Comparison of ENCODE assay signal across 34 cellular contexts in genomic region chr18:35392375-35392774, GRCh38.
"Had no signal": no experiment of that assay in that cellular context is flagged by ENCODE, and none has a peak within 500 bp of the region (broad histone marks: within the 10 kb centered on the region; RNA-seq: fewer than 3 reads in every experiment).

No MANE protein-coding gene starts in this region.

- H3K36me3 ChIP-seq: MG63 had no signal

- H3K27me3 ChIP-seq: MG63 had no signal

- DNase-seq: Karpas-422, Kasumi-1, MG63, MM.1S, MV-4-11, NCI-H1048, NCI-H1092, NCI-H1092 treated with DMSO at 0.1 percent for 48 hours, NCI-H1105, NCI-H1105 treated with DMSO at 0.1 percent for 48 hours, NCI-H1417, NCI-H1417 treated with DMSO at 0.1 percent for 48 hours, NCI-H1436, NCI-H1436 treated with DMSO at 0.1 percent for 48 hours, NCI-H146, NCI-H1694, NCI-H1694 treated with DMSO at 0.1 percent for 48 hours, NCI-H187, NCI-H187 treated with DMSO at 0.1 percent for 48 hours, NCI-H1930, NCI-H2029, NCI-H2029 treated with DMSO at 0.1 percent for 48 hours, NCI-H2081, NCI-H2081 treated with DMSO at 0.1 percent for 48 hours, NCI-H2107, NCI-H2171, NCI-H2171 treated with DMSO at 0.1 percent for 48 hours, NCI-H2227 treated with DMSO at 0.1 percent for 48 hours, NCI-H226, NCI-H345, NCI-H446, NCI-H446 treated with DMSO at 0.1 percent for 48 hours, NCI-H510A, NCI-H510A treated with DMSO at 0.1 percent for 48 hours had no signal

- H3K4me3 ChIP-seq: MG63 had no signal

- H3K9me3 ChIP-seq: MG63 had no signal
